Comparison of ENCODE assay signal across 20 cellular contexts in the genomic region with DNA sequence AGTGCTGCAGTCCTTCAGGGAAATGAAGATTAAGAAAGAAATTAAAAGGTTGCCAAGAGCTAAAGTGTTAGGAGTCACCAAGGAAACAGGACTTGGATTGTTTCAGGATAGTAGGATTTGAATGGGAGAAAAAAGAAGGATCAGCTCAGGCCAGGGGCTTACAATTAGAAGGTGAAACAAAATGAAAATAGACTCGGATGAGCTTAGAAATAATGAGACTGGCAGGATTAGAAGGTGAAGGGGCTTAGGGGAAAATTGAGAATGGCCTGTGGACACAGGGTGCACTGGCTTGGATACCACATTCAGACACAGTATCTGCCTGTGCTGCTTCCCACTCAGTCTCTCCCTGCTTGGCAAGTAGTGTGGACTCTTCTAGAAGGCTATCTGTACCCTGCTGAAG.
A peak's percentile ranks its signal among the peaks of the same experiment; 100 is the strongest.
DNase-seq lines count a peak whose midpoint lies in the region; ATAC-seq, FAIRE-seq and TF ChIP-seq lines count a peak whose summit lies in the region.
"Had no signal": no experiment of that assay in that cellular context is flagged by ENCODE, and none has a peak within 500 bp of the region (broad histone marks: within the 10 kb centered on the region; RNA-seq: fewer than 3 reads in every experiment).

No MANE protein-coding gene starts in this region.

- H3K4me3 ChIP-seq in astrocyte (ENCODE audit: insufficient read depth, low read depth, low read length) (no peak overlapping the region), endodermal cell (ENCODE audit: low read length) (no peak overlapping the region)
- H3K4me3 ChIP-seq: HAP-1, PC-9, SJCRH30 had no signal

- H3K36me3 Mint-ChIP-seq in astrocyte (ENCODE audit: low read depth, unreplicated experiment) (no peaks in the 10 kb centered on the region), endodermal cell (ENCODE audit: low read depth) (no peaks in the 10 kb centered on the region)
- no peaks in the 10 kb centered on the region for H3K36me3 Mint-ChIP-seq in activated CD8-positive, alpha-beta memory T cell treated with anti-CD3 and anti-CD28 coated beads, Interleukin-2, amount 10 ng/mL, durations not matched to agents 7 days and 5 days
- H3K36me3 Mint-ChIP-seq: CD8-positive, alpha-beta T cell had no signal

- FAIRE-seq in D721Med (lab: Jason Lieb, UNC) (peak; percentile 61), astrocyte (lab: Jason Lieb, UNC) (peak; percentile 9)
- FAIRE-seq: A204.1 had no signal

- H3K4me1 ChIP-seq in astrocyte (ENCODE audit: insufficient read depth, low read length) (no peaks in the 10 kb centered on the region), endodermal cell (ENCODE audit: control insufficient read depth, insufficient read depth, low read length) (no peaks in the 10 kb centered on the region)
- H3K4me1 ChIP-seq: SJCRH30 had no signal

- H2AFZ ChIP-seq in astrocyte (ENCODE audit: low read depth, low read length): no peak overlapping the region
- H2AFZ ChIP-seq: PC-9 had no signal

- peak; percentile 41 for DNase-seq in D721Med (ENCODE audit: insufficient read length, low spot score)
- DNase-seq in astrocyte (ENCODE audit: low read depth): no peak
- DNase-seq in endodermal cell: no peak
- DNase-seq in superior temporal gyrus (ENCODE audit: extremely low spot score): peak; percentile 45
- no peak for DNase-seq in activated gamma-delta T cell treated with Interleukin-2 at 50 U/mL for 16 hours
- no peak for DNase-seq in activated CD8-positive, alpha-beta memory T cell treated with anti-CD3 and anti-CD28 coated beads, Interleukin-2, amount 10 ng/mL, durations not matched to agents 7 days and 5 days
- DNase-seq: CD8-positive, alpha-beta T cell; DMS79 treated with DMSO at 0.1 percent for 48 hours; NCI-H1417; NCI-H187 treated with DMSO at 0.1 percent for 48 hours; NCI-H2227 treated with DMSO at 0.1 percent for 48 hours; NCI-H510A treated with DMSO at 0.1 percent for 48 hours; NCI-H774; PC-9; SJCRH30 had no signal

- H3K27ac Mint-ChIP-seq in astrocyte (ENCODE audit: unreplicated experiment) (no peak overlapping the region), endodermal cell (no peak overlapping the region)
- H3K27ac Mint-ChIP-seq in activated CD8-positive, alpha-beta memory T cell treated with anti-CD3 and anti-CD28 coated beads, Interleukin-2, amount 10 ng/mL, durations not matched to agents 7 days and 5 days: no peak overlapping the region
- H3K27ac Mint-ChIP-seq: CD8-positive, alpha-beta T cell had no signal

- H3K4me2 ChIP-seq in astrocyte (ENCODE audit: low read length): no peak overlapping the region
- H3K4me2 ChIP-seq: PC-9 had no signal

- no peaks in the 10 kb centered on the region for H3K79me2 ChIP-seq in astrocyte (ENCODE audit: insufficient read depth, low read length)

- H3K9ac ChIP-seq in astrocyte (ENCODE audit: low read length) (no peak overlapping the region), endodermal cell (ENCODE audit: extremely low read depth, low read length, poor library complexity, severe bottlenecking) (no peak overlapping the region)

- ATAC-seq in HG02642 (IDR thresholded peaks at IDR 0.05; ENCODE audit: poor library complexity, unreplicated experiment): no peak
- ATAC-seq in activated CD8-positive, alpha-beta memory T cell treated with anti-CD3 and anti-CD28 coated beads, Interleukin-2, amount 10 ng/mL, durations not matched to agents 7 days and 5 days: no peak
- ATAC-seq: CD8-positive, alpha-beta T cell had no signal

- H3K9me3 ChIP-seq in astrocyte (ENCODE audit: insufficient read depth, low read depth, low read length) (no peaks in the 10 kb centered on the region), endodermal cell (ENCODE audit: control insufficient read depth, low read length) (no peaks in the 10 kb centered on the region)
- H3K9me3 ChIP-seq: HAP-1, SJCRH30 had no signal

- peaks cover 3% of the 10 kb centered on the region for H3K27me3 Mint-ChIP-seq in astrocyte (ENCODE audit: low read depth, unreplicated experiment)
- H3K27me3 Mint-ChIP-seq in endodermal cell (ENCODE audit: insufficient read depth): no peaks in the 10 kb centered on the region
- H3K27me3 Mint-ChIP-seq in activated CD8-positive, alpha-beta memory T cell treated with anti-CD3 and anti-CD28 coated beads, Interleukin-2, amount 10 ng/mL, durations not matched to agents 7 days and 5 days: peaks cover 10% of the 10 kb centered on the region

- H3K27ac ChIP-seq in astrocyte (ENCODE audit: low read depth, low read length) (no peak overlapping the region), endodermal cell (ENCODE audit: low read depth, low read length) (peak overlapping the region; percentile 74)
- H3K27ac ChIP-seq: HL-60, PC-9, RWPE1, SJCRH30 had no signal

- peaks cover 4% of the 10 kb centered on the region for H3K4me1 Mint-ChIP-seq in astrocyte (ENCODE audit: low read depth, unreplicated experiment)
- H3K4me1 Mint-ChIP-seq in endodermal cell: peaks cover 5% of the 10 kb centered on the region
- no peaks in the 10 kb centered on the region for H3K4me1 Mint-ChIP-seq in activated CD8-positive, alpha-beta memory T cell treated with anti-CD3 and anti-CD28 coated beads, Interleukin-2, amount 10 ng/mL, durations not matched to agents 7 days and 5 days

- H3K36me3 ChIP-seq in astrocyte (ENCODE audit: insufficient read depth, low read length): no peaks in the 10 kb centered on the region
- H3K36me3 ChIP-seq in endodermal cell (ENCODE audit: control insufficient read depth, insufficient read depth, low read length): no peaks in the 10 kb centered on the region
- H3K36me3 ChIP-seq: HAP-1, SJCRH30 had no signal

- H3K4me3 Mint-ChIP-seq in astrocyte (ENCODE audit: unreplicated experiment) (no peak overlapping the region), endodermal cell (no peak overlapping the region)
- no peak overlapping the region for H3K4me3 Mint-ChIP-seq in activated CD8-positive, alpha-beta memory T cell treated with anti-CD3 and anti-CD28 coated beads, Interleukin-2, amount 10 ng/mL, durations not matched to agents 7 days and 5 days
- H3K4me3 Mint-ChIP-seq: CD8-positive, alpha-beta T cell had no signal

- H3K9me3 Mint-ChIP-seq in astrocyte (ENCODE audit: unreplicated experiment) (peaks cover 3% of the 10 kb centered on the region), endodermal cell (no peaks in the 10 kb centered on the region)
- H3K9me3 Mint-ChIP-seq in activated CD8-positive, alpha-beta memory T cell treated with anti-CD3 and anti-CD28 coated beads, Interleukin-2, amount 10 ng/mL, durations not matched to agents 7 days and 5 days (ENCODE audit: low read depth): no peaks in the 10 kb centered on the region
- H3K9me3 Mint-ChIP-seq: CD8-positive, alpha-beta T cell had no signal

- no peaks in the 10 kb centered on the region for H3K27me3 ChIP-seq in astrocyte (ENCODE audit: insufficient read depth, low read length)
- no peaks in the 10 kb centered on the region for H3K27me3 ChIP-seq in endodermal cell (ENCODE audit: control insufficient read depth, insufficient read depth, low read length, poor library complexity, severe bottlenecking)
- H3K27me3 ChIP-seq: SJCRH30 had no signal

- 60 to 76% methylated on average over 1 of the region's 1 CpG for WGBS in endodermal cell (ENCODE audit: insufficient coverage in 1 of 2, insufficient read length in 1 of 2), 2 experiments

- CTCF ChIA-PET in activated CD8-positive, alpha-beta memory T cell treated with anti-CD3 and anti-CD28 coated beads, Interleukin-2, amount 10 ng/mL, durations not matched to agents 7 days and 5 days (lab: Charles Lee): no interaction called here

- H4K20me1 ChIP-seq in astrocyte (ENCODE audit: insufficient read depth, low read length): no peaks in the 10 kb centered on the region

- TF ChIP-seq CTCF in D721Med (IDR thresholded peaks at IDR 0.05; ENCODE audit: insufficient read depth, missing control alignments) (no peak), astrocyte (IDR thresholded peaks at IDR 0.05; ENCODE audit: insufficient read depth, low read depth, low read length) (no peak), endodermal cell (conservative IDR thresholded peaks at IDR 0.05) (no peak)

Comparison
In these comparisons a context has a peak if more than half of its experiments do, and no peak if none do; other contexts are left out.
1. DNase-seq: peak in D721Med (single experiment) and superior temporal gyrus (single experiment); none in astrocyte (single experiment), endodermal cell (single experiment), activated gamma-delta T cell treated with Interleukin-2 at 50 U/mL for 16 hours (single experiment) and activated CD8-positive, alpha-beta memory T cell treated with anti-CD3 and anti-CD28 coated beads, Interleukin-2, amount 10 ng/mL, durations not matched to agents 7 days and 5 days (single experiment).